10 cellular contexts compared by ENCODE assay signal in genomic region chr12:111448266-111448830, GRCh38. TPM values are rescaled to one million over a fixed set of nuclear protein-coding genes. Genes with fewer than 3 reads are reported as not detected.
A peak's percentile ranks its signal among the peaks of the same experiment; 100 is the strongest.
DNase-seq lines count a peak whose midpoint lies in the region; ATAC-seq and TF ChIP-seq lines count a peak whose summit lies in the region.
"Had no signal": no experiment of that assay in that cellular context is flagged by ENCODE, and none has a peak within 500 bp of the region (broad histone marks: within the 10 kb centered on the region; RNA-seq: fewer than 3 reads in every experiment).

No MANE protein-coding gene starts in this region.

- H3K4me3 Mint-ChIP-seq in activated T-cell treated with anti-CD3 and anti-CD28 coated beads, Interleukin-2, amount 50 U/mL, for 24 hours: no peak overlapping the region
- no peak overlapping the region for H3K4me3 Mint-ChIP-seq in activated T-cell treated with anti-CD3 and anti-CD28 coated beads, Interleukin-2, amount 50 U/mL, for 4 hours
- H3K4me3 Mint-ChIP-seq in T-cell: no peak overlapping the region

- CTCF ChIA-PET in T-cell (lab: Charles Lee): interaction anchor here (0.6 to 8.1 kb wide), 6 partner anchors 14 to 62 kb away, joined by 3 to 218 read pairs (median 48); partner anchors contain the start of gene SH2B3 (in 1 of the 2)

- no peaks in the 10 kb centered on the region for H3K9me3 ChIP-seq in esophagus squamous epithelium
- no peaks in the 10 kb centered on the region for H3K9me3 ChIP-seq in spleen

- H3K9me3 Mint-ChIP-seq in activated T-cell treated with anti-CD3 and anti-CD28 coated beads, Interleukin-2, amount 50 U/mL, for 24 hours: no peaks in the 10 kb centered on the region
- no peaks in the 10 kb centered on the region for H3K9me3 Mint-ChIP-seq in activated T-cell treated with anti-CD3 and anti-CD28 coated beads, Interleukin-2, amount 50 U/mL, for 4 hours
- H3K9me3 Mint-ChIP-seq in T-cell: no peaks in the 10 kb centered on the region

- peaks cover 4 to 94% (median 17%) of the 10 kb centered on the region in 3 donors for H3K36me3 ChIP-seq in esophagus squamous epithelium
- peaks cover 8 to 83% (median 57%) of the 10 kb centered on the region in 6 donors for H3K36me3 ChIP-seq in spleen

- POLR2A ChIA-PET in T-cell (lab: Charles Lee): no interaction called here

- H3K36me3 Mint-ChIP-seq in activated T-cell treated with anti-CD3 and anti-CD28 coated beads, Interleukin-2, amount 50 U/mL, for 24 hours (ENCODE audit: low read depth): peaks cover 83% of the 10 kb centered on the region
- peaks cover 37% of the 10 kb centered on the region for H3K36me3 Mint-ChIP-seq in activated T-cell treated with anti-CD3 and anti-CD28 coated beads, Interleukin-2, amount 50 U/mL, for 4 hours (ENCODE audit: insufficient read depth)
- peaks cover 36% of the 10 kb centered on the region for H3K36me3 Mint-ChIP-seq in T-cell

- H3K27me3 ChIP-seq in esophagus squamous epithelium: no peaks in the 10 kb centered on the region
- H3K27me3 ChIP-seq in spleen (replicated peaks in 1 of 7): no peaks in the 10 kb centered on the region

- intact Hi-C loops in esophagus squamous epithelium (cut with DNase I) (loop anchor here (5.0 kb wide), 1 partner anchor 46 kb away; no protein-coding TSS in a partner anchor), spleen (cut with DNase I; ENCODE audit: low total_unique reads) (no loop called here)

- DNase-seq in activated T-cell treated with anti-CD3 and anti-CD28 coated beads, Interleukin-2, amount 50 U/mL, for 24 hours: no peak
- no peak for DNase-seq in activated T-cell treated with anti-CD3 and anti-CD28 coated beads, Interleukin-2, amount 50 U/mL, for 4 hours
- DNase-seq in T-cell: peak in 1 of 34 experiments; percentile 4
- no peak for DNase-seq in esophagus squamous epithelium (lab: John Stamatoyannopoulos, UW)
- no peak for DNase-seq in spleen
- DNase-seq: GDM1, NCI-H345 had no signal

- peak overlapping the region; percentile 66 for H3K27ac Mint-ChIP-seq in activated T-cell treated with anti-CD3 and anti-CD28 coated beads, Interleukin-2, amount 50 U/mL, for 24 hours
- H3K27ac Mint-ChIP-seq in T-cell: peak overlapping the region; percentile 70 to 87

- peak overlapping the region in 3 of 4 donors; percentile 17 to 35 (median 21) for H3K27ac ChIP-seq in esophagus squamous epithelium
- H3K27ac ChIP-seq in spleen: peak overlapping the region; percentile 27 to 95 (median 84)

- no peaks in the 10 kb centered on the region for H3K27me3 Mint-ChIP-seq in activated T-cell treated with anti-CD3 and anti-CD28 coated beads, Interleukin-2, amount 50 U/mL, for 24 hours
- H3K27me3 Mint-ChIP-seq in activated T-cell treated with anti-CD3 and anti-CD28 coated beads, Interleukin-2, amount 50 U/mL, for 4 hours (ENCODE audit: low read depth): no peaks in the 10 kb centered on the region
- H3K27me3 Mint-ChIP-seq in T-cell: no peaks in the 10 kb centered on the region

- no peak overlapping the region for H3K4me3 ChIP-seq in esophagus squamous epithelium
- no peak overlapping the region for H3K4me3 ChIP-seq in spleen

- 88 to 92% methylated on average over 4 to 8 of the region's 9 CpGs for WGBS in esophagus squamous epithelium, 2 donors
- 57 to 73% (median 62%) methylated on average over 8 to 9 of the region's 9 CpGs for WGBS in spleen, 5 donors

- TF ChIP-seq CTCF in esophagus squamous epithelium (IDR thresholded peaks at IDR 0.05): no peak
- no peak for TF ChIP-seq CTCF in spleen (IDR thresholded peaks at IDR 0.05 in 8 of 11, conservative IDR thresholded peaks at IDR 0.05 in 3 of 11)

- H3K4me1 Mint-ChIP-seq in activated T-cell treated with anti-CD3 and anti-CD28 coated beads, Interleukin-2, amount 50 U/mL, for 24 hours (ENCODE audit: low read depth): peaks cover 58% of the 10 kb centered on the region
- peaks cover 72% of the 10 kb centered on the region for H3K4me1 Mint-ChIP-seq in activated T-cell treated with anti-CD3 and anti-CD28 coated beads, Interleukin-2, amount 50 U/mL, for 4 hours (ENCODE audit: low read depth)
- H3K4me1 Mint-ChIP-seq in T-cell: peaks cover 50 to 80% (median 68%) of the 10 kb centered on the region in 3 donors

- H3K4me1 ChIP-seq in esophagus squamous epithelium (peaks cover 15 to 79% (median 37%) of the 10 kb centered on the region in 3 donors), spleen (peaks cover 60 to 92% (median 86%) of the 10 kb centered on the region in 6 donors)

- no peak for ATAC-seq in activated T-cell treated with anti-CD3 and anti-CD28 coated beads, Interleukin-2, amount 50 U/mL, for 4 hours
- ATAC-seq in T-cell (replicated peaks in 1 of 4) (no peak), HG03025 (IDR thresholded peaks at IDR 0.05; ENCODE audit: low FRiP score, unreplicated experiment) (no peak), HG03135 (IDR thresholded peaks at IDR 0.05; ENCODE audit: unreplicated experiment) (no peak), GM18867 (IDR thresholded peaks at IDR 0.05; ENCODE audit: unreplicated experiment) (no peak)

- TF ChIP-seq POLR2A in esophagus squamous epithelium (IDR thresholded peaks at IDR 0.05) (no peak), spleen (IDR thresholded peaks at IDR 0.05) (no peak)

RNA-seq across cellular contexts. Expression of gene SH2B3, which starts 42.6 kb away (rescaled TPM):
- 10 to 100 TPM; 32.7 to 37.8 (median 35.9) TPM for total RNA-seq in activated T-cell treated with anti-CD3 and anti-CD28 coated beads, Interleukin-2, amount 50 U/mL, for 4 hours
- total RNA-seq in T-cell (10 to 100 TPM; 24.6 to 38.8 (median 28.8) TPM), esophagus squamous epithelium (10 to 100 TPM in 1 of 4 donors, 1 to 10 TPM in 3; 3.3 to 16.2 (median 5.6) TPM), spleen (100 to 1,000 TPM in 1 of 7 donors, 10 to 100 TPM in 6; 72.6 to 105 (median 88.3) TPM)
- polyA plus RNA-seq in spleen: 10 to 100 TPM; 11.5 to 25.5 (median 12.0) TPM
